In genomic region chr15:73265536-73266153, GRCh38 we compare ENCODE assay signal across 10 cellular contexts.
DNase-seq lines count a peak whose midpoint lies in the region; ATAC-seq, FAIRE-seq and TF ChIP-seq lines count a peak whose summit lies in the region.
"Had no signal": no experiment of that assay in that cellular context is flagged by ENCODE, and none has a peak within 500 bp of the region (broad histone marks: within the 10 kb centered on the region; RNA-seq: fewer than 3 reads in every experiment).

No MANE protein-coding gene starts in this region.

- no peaks in the 10 kb centered on the region for H3K36me3 ChIP-seq in Karpas-422 (ENCODE audit: insufficient read depth, low read length)
- no peaks in the 10 kb centered on the region for H3K36me3 ChIP-seq in K562 (ENCODE audit: control insufficient read depth, insufficient read depth, low read length)

- H3K27ac Mint-ChIP-seq in T-helper 2 cell treated with Interferon-gamma antibody and Interleukin-4, amounts not matched to agents 5 μg/mL and 100 μg/mL, for 36 hours: no peak overlapping the region

- H3K79me2 ChIP-seq in Karpas-422 (ENCODE audit: low read length): no peaks in the 10 kb centered on the region
- H3K79me2 ChIP-seq in K562 (ENCODE audit: control insufficient read depth, insufficient read depth, low read length): no peaks in the 10 kb centered on the region

- H3K4me2 ChIP-seq in Karpas-422 (ENCODE audit: low read depth, low read length, poor library complexity, severe bottlenecking) (no peak overlapping the region), K562 (ENCODE audit: insufficient read depth, low read length) (no peak overlapping the region)

- H4K20me1 ChIP-seq in Karpas-422 (ENCODE audit: insufficient read depth, low read depth, low read length) (no peaks in the 10 kb centered on the region), K562 (replicated peaks; ENCODE audit: control insufficient read depth, insufficient read depth, low read length) (no peaks in the 10 kb centered on the region)

- no peaks in the 10 kb centered on the region for H3K9me3 Mint-ChIP-seq in T-helper 2 cell treated with Interferon-gamma antibody and Interleukin-4, amounts not matched to agents 5 μg/mL and 100 μg/mL, for 36 hours

- H3K9me2 ChIP-seq in Karpas-422 (replicated peaks; ENCODE audit: insufficient read depth, low read length): no peaks in the 10 kb centered on the region

- H3K9me1 ChIP-seq in K562 (ENCODE audit: control insufficient read depth, insufficient read depth, low read length): no peaks in the 10 kb centered on the region

- no peak for TF ChIP-seq EP300 in K562 (IDR thresholded peaks at IDR 0.05; ENCODE audit: low read length)

- peak; percentile 47 to 61 for TF ChIP-seq RAD21 in K562 (CRISPR knock-in tag; conservative IDR thresholded peaks at IDR 0.05 in 1 of 2, IDR thresholded peaks at IDR 0.05 in 1 of 2)

- H3K4me3 ChIP-seq in Karpas-422 (ENCODE audit: low read length) (no peak overlapping the region), K562 (no peak overlapping the region)

- H3K9me3 ChIP-seq in Karpas-422 (ENCODE audit: low read length): no peaks in the 10 kb centered on the region
- H3K9me3 ChIP-seq in K562 (replicated peaks; ENCODE audit: control insufficient read depth, insufficient read depth, low read depth, low read length): no peaks in the 10 kb centered on the region

- POLR2A ChIA-PET in K562 (lab: Yijun Ruan, JAX): interaction anchor here (1.1 kb wide), 1 partner anchor 20 kb away, joined by 3 read pairs; no protein-coding TSS in a partner anchor

- TF ChIP-seq POLR2A in K562 (conservative IDR thresholded peaks at IDR 0.05): no peak

- no TSS peak for BruUV-seq in K562 (replicated peaks; lab: Mats Ljungman, UMichigan)

- in situ Hi-C loops in K562 (cut with MboI): loop anchor here (10.0 to 25.0 kb wide), 2 partner anchors 671 to 953 kb away; partner anchors contain the start of gene CELF6

- 5% methylated on average over 4 of the region's 4 CpGs for WGBS in K562 (ENCODE audit: insufficient coverage, low coverage, missing lambda C conversion rate)

- H3K9ac ChIP-seq in Karpas-422 (ENCODE audit: low read length) (no peak overlapping the region), K562 (ENCODE audit: insufficient read depth in 1 of 2, low read depth in 2 of 2, low read length in 2 of 2) (no peak overlapping the region)

- no peak overlapping the region for H3K4me3 Mint-ChIP-seq in T-helper 2 cell treated with Interferon-gamma antibody and Interleukin-4, amounts not matched to agents 5 μg/mL and 100 μg/mL, for 36 hours

- H3K27ac ChIP-seq in Karpas-422 (ENCODE audit: low read length) (no peak overlapping the region), K562 (ENCODE audit: extremely low read depth, low read depth, low read length) (no peak overlapping the region)

- peak; percentile 82 to 90 (median 85) for TF ChIP-seq CTCF in K562 (IDR thresholded peaks at IDR 0.05 in 2 of 3, conservative IDR thresholded peaks at IDR 0.05 in 1 of 3; ENCODE audit: insufficient read depth in 2 of 3, low read depth in 1 of 3, low read length in 3 of 3)

- H3K27me3 Mint-ChIP-seq in T-helper 2 cell treated with Interferon-gamma antibody and Interleukin-4, amounts not matched to agents 5 μg/mL and 100 μg/mL, for 36 hours (ENCODE audit: low read depth): no peaks in the 10 kb centered on the region

- intact Hi-C loops in K562 (cut with micrococcal nuclease): no loop called here

- no peaks in the 10 kb centered on the region for H3K4me1 ChIP-seq in Karpas-422 (ENCODE audit: low read length)
- no peaks in the 10 kb centered on the region for H3K4me1 ChIP-seq in K562 (replicated peaks in 1 of 2; ENCODE audit: control insufficient read depth in 2 of 2, insufficient read depth in 2 of 2, low read length in 2 of 2)

- peak; percentile 87 for FAIRE-seq in K562 (lab: Jason Lieb, UNC)
- FAIRE-seq: A204.1, colon had no signal

- DNase-seq in DMS 273 (lab: John Stamatoyannopoulos, UW; ENCODE audit: unreplicated experiment) (peak; percentile 67), DMS 273 treated with DMSO at 0.1 percent for 48 hours (lab: John Stamatoyannopoulos, UW) (no peak), Karpas-422 (peak; percentile 83), K562 (ENCODE audit: extremely low read depth in 1 of 4, low spot score in 3 of 4) (peak; percentile 45 to 65 (median 55)), left lobe of liver (ENCODE audit: low spot score) (no peak), NCI-H345 (lab: John Stamatoyannopoulos, UW) (no peak)
- peak; percentile 47 for DNase-seq in T-helper 2 cell treated with Interferon-gamma antibody and Interleukin-4, amounts not matched to agents 5 μg/mL and 100 μg/mL, for 36 hours (ENCODE audit: low spot score)
- peak; percentile 24 for DNase-seq in stimulated activated CD8-positive, alpha-beta memory T cell treated with anti-CD3 and anti-CD28 coated beads, Interleukin-4, amount 100 ng/mL, for 24 hours (ENCODE audit: low read depth)

- H3K36me3 Mint-ChIP-seq in T-helper 2 cell treated with Interferon-gamma antibody and Interleukin-4, amounts not matched to agents 5 μg/mL and 100 μg/mL, for 36 hours (ENCODE audit: low read depth): no peaks in the 10 kb centered on the region

- H3K4me1 Mint-ChIP-seq in T-helper 2 cell treated with Interferon-gamma antibody and Interleukin-4, amounts not matched to agents 5 μg/mL and 100 μg/mL, for 36 hours (ENCODE audit: low read depth): no peaks in the 10 kb centered on the region

- CTCF ChIA-PET in K562 (lab: Yijun Ruan, JAX; ENCODE audit: low intra/inter-chr PET ratio): no interaction called here

- H2AFZ ChIP-seq in Karpas-422 (ENCODE audit: low read length) (no peak overlapping the region), K562 (ENCODE audit: low read depth, low read length) (0 out of 2 replicates have a peak overlapping the region, but pooled peaks have one; percentile 52)

- H3K27me3 ChIP-seq in Karpas-422 (ENCODE audit: low read length) (peaks cover 4% of the 10 kb centered on the region; the same call in 1 of the 2 replicates), K562 (ENCODE audit: control insufficient read depth in 2 of 2, insufficient read depth in 2 of 2, low read length in 2 of 2) (peaks cover 0 to 3% of the 10 kb centered on the region in 2 experiments; a peak in 1 of 5 replicates)

- ATAC-seq in K562: peak; percentile 94
- peak; percentile 54 for ATAC-seq in left lobe of liver

TF ChIP-seq in K562, 482 proteins besides CTCF, POLR2A, EP300 and RAD21 (continues in another document):
- TF ChIP-seq, protein P1, sequence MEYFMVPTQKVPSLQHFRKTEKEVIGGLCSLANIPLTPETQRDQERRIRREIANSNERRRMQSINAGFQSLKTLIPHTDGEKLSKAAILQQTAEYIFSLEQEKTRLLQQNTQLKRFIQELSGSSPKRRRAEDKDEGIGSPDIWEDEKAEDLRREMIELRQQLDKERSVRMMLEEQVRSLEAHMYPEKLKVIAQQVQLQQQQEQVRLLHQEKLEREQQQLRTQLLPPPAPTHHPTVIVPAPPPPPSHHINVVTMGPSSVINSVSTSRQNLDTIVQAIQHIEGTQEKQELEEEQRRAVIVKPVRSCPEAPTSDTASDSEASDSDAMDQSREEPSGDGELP (CRISPR knock-in tag; IDR thresholded peaks at IDR 0.05; ENCODE audit: borderline replicate concordance): peak; percentile 69; the same call in 1 of the 2 replicates
- TF ChIP-seq ZNF699 (CRISPR knock-in tag; IDR thresholded peaks at IDR 0.05; ENCODE audit: insufficient replicate concordance): no peak
- TF ChIP-seq RREB1 (CRISPR knock-in tag; IDR thresholded peaks at IDR 0.05): no peak
- no peak for TF ChIP-seq SAFB2 (IDR thresholded peaks at IDR 0.05; ENCODE audit: borderline replicate concordance, low read depth, low read length, severe bottlenecking)
- no peak for TF ChIP-seq MEF2D (tag; conservative IDR thresholded peaks at IDR 0.05; ENCODE audit: low read depth)
- no peak for TF ChIP-seq GATA2 (CRISPR knock-in tag; IDR thresholded peaks at IDR 0.05)
- TF ChIP-seq DACH1 (IDR thresholded peaks at IDR 0.05; ENCODE audit: partially characterized antibody): peak; percentile 13
- 0 out of 2 replicates have a peak, but pooled peaks have one; percentile 15 for TF ChIP-seq EGR1 (conservative IDR thresholded peaks at IDR 0.05)

Comparison
In these comparisons a context has a peak if more than half of its experiments do, and no peak if none do; other contexts are left out.
1. DNase-seq: peak in DMS 273 (single experiment), Karpas-422 (single experiment), T-helper 2 cell treated with Interferon-gamma antibody and Interleukin-4, amounts not matched to agents 5 μg/mL and 100 μg/mL, for 36 hours (single experiment), K562 (4 of 4) and stimulated activated CD8-positive, alpha-beta memory T cell treated with anti-CD3 and anti-CD28 coated beads, Interleukin-4, amount 100 ng/mL, for 24 hours (single experiment); none in DMS 273 treated with DMSO at 0.1 percent for 48 hours (single experiment), left lobe of liver (single experiment) and NCI-H345 (single experiment).